In genomic region chr7:6228363-6228762, GRCh38 we compare ENCODE assay signal across 9 cellular contexts. TPM values are rescaled to one million over a fixed set of nuclear protein-coding genes. Genes with fewer than 3 reads are reported as not detected.
DNase-seq lines count a peak whose midpoint lies in the region; ATAC-seq and TF ChIP-seq lines count a peak whose summit lies in the region.
"Had no signal": no experiment of that assay in that cellular context is flagged by ENCODE, and none has a peak within 500 bp of the region (broad histone marks: within the 10 kb centered on the region; RNA-seq: fewer than 3 reads in every experiment).

No MANE protein-coding gene starts in this region.

- ATAC-seq in effector memory CD8-positive, alpha-beta T cell (replicated peaks): no peak
- ATAC-seq in HG02798 (IDR thresholded peaks at IDR 0.05; ENCODE audit: poor library complexity, unreplicated experiment): no peak

- H3K27ac Mint-ChIP-seq in effector memory CD8-positive, alpha-beta T cell: peak overlapping the region; percentile 5 to 64
- H3K27ac Mint-ChIP-seq in mesothelial cell of epicardium (peak overlapping the region; percentile 90), type B pancreatic cell (peak overlapping the region; percentile 90)

- TF ChIP-seq CTCF in mesothelial cell of epicardium (IDR thresholded peaks at IDR 0.05; ENCODE audit: unreplicated experiment) (no peak), type B pancreatic cell (conservative IDR thresholded peaks at IDR 0.05) (no peak)

- peak overlapping the region in 1 of 2 donors; percentile 14 for H3K4me3 Mint-ChIP-seq in effector memory CD8-positive, alpha-beta T cell
- H3K4me3 Mint-ChIP-seq in mesothelial cell of epicardium (peak overlapping the region; percentile 53), type B pancreatic cell (peak overlapping the region; percentile 83)

- DNase-seq in RPMI7951 (ENCODE audit: low read depth) (peak; percentile 53), mesothelial cell of epicardium (ENCODE audit: low spot score in 2 of 2, unreplicated experiment in 2 of 2) (no peak), type B pancreatic cell (ENCODE audit: extremely low spot score, unreplicated experiment) (no peak), T-helper 1 cell (no peak), NCI-H446 (lab: John Stamatoyannopoulos, UW) (no peak)
- no peak for DNase-seq in effector memory CD8-positive, alpha-beta T cell
- DNase-seq: activated CD4-positive, alpha-beta T cell treated with anti-CD3 and anti-CD28 coated beads for 48 hours; stimulated activated CD4-positive, alpha-beta T cell treated with anti-CD3 and anti-CD28 coated beads, Interleukin-15, amount 100 ng/mL, for 24 hours had no signal

- H3K4me1 Mint-ChIP-seq in effector memory CD8-positive, alpha-beta T cell (ENCODE audit: low read depth in 2 of 2): peaks cover 22 to 37% of the 10 kb centered on the region in 2 donors
- H3K4me1 Mint-ChIP-seq in mesothelial cell of epicardium (peaks cover 40% of the 10 kb centered on the region), type B pancreatic cell (ENCODE audit: unreplicated experiment) (peaks cover 59% of the 10 kb centered on the region)

- H3K9me3 Mint-ChIP-seq in effector memory CD8-positive, alpha-beta T cell: no peaks in the 10 kb centered on the region
- no peaks in the 10 kb centered on the region for H3K9me3 Mint-ChIP-seq in mesothelial cell of epicardium
- H3K9me3 Mint-ChIP-seq in type B pancreatic cell: peaks cover 6% of the 10 kb centered on the region

- H3K27me3 Mint-ChIP-seq in effector memory CD8-positive, alpha-beta T cell: no peaks in the 10 kb centered on the region
- H3K27me3 Mint-ChIP-seq in mesothelial cell of epicardium (ENCODE audit: low read depth) (no peaks in the 10 kb centered on the region), type B pancreatic cell (no peaks in the 10 kb centered on the region)

- peaks cover 9% of the 10 kb centered on the region for H3K36me3 Mint-ChIP-seq in effector memory CD8-positive, alpha-beta T cell (ENCODE audit: insufficient read depth)
- H3K36me3 Mint-ChIP-seq in mesothelial cell of epicardium: no peaks in the 10 kb centered on the region
- peaks cover 3% of the 10 kb centered on the region for H3K36me3 Mint-ChIP-seq in type B pancreatic cell

RNA-seq across cellular contexts. Expression of gene CYTH3, which starts 44.1 kb away (rescaled TPM):
- 18.4 and 20.6 TPM in 2 replicates for total RNA-seq in RPMI7951 (2014; rRNA removed; shearing (Covaris generic))
- 28.3 to 29.9 TPM (median 29.2 TPM) in 3 replicates for total RNA-seq in mesothelial cell of epicardium
- 31.1 and 36.6 TPM in 2 replicates for total RNA-seq in type B pancreatic cell (ENCODE audit: low replicate concordance)

Comparison
In these comparisons a context has a peak if more than half of its experiments do, and no peak if none do; other contexts are left out.
1. H3K27ac Mint-ChIP-seq: peak in every context shown above with its lines; median percentile 90 in mesothelial cell of epicardium; 90 in type B pancreatic cell; 34 in effector memory CD8-positive, alpha-beta T cell.